8 cellular contexts compared by ENCODE assay signal in the genomic region with DNA sequence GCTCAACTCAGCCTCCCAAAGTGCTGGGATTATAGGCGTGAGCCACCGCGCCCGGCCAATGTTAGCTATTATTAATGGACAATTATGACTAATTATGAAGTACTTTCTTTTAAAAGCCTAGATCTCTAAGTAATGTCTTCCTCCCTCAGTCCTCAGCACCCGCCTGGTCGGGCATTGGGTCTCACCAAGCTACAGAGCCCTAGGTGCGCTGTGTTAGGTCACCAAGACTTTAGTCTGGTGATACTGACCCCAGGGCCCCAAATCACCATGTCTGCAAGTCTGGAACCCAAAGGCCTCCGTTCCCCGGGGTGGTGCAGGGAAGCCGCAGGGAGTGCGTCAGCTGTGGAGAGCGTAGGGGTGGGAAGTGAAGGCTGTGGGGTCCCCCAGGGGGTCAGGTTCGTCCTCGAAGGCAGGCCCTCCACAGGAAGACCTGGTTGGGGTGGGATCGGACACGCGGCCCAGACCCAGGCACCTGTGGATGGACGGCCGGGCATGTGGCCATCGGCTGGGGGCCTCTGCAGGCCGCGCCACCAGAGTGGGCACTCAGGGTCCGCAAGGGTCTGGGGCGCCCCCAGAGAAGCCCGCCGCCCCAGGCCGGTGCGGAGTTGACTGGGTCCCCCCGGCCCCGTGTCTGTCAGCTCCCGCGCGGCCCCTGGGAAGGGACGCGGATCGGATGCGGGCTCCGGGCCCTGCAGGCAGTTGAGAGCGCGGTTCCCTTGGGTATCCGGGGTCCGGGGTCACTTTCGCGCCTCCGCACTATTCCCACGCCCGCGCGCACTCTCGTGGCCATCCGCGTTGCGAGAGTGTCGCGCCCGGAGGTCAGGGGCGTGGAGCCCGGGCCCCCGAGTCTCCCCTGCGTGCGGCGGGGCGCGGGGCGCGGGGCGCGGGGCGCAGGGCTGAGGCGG. TPM values are rescaled to one million over a fixed set of nuclear protein-coding genes. Genes with fewer than 3 reads are reported as not detected.
DNase-seq lines count a peak whose midpoint lies in the region; TF ChIP-seq lines count a peak whose summit lies in the region.

No MANE protein-coding gene starts in this region.

- H3K79me2 ChIP-seq in ACC112 (ENCODE audit: control insufficient read depth, insufficient read depth, low read length, unreplicated experiment) (peaks cover 40% of the 10 kb centered on the region), Karpas-422 (ENCODE audit: low read length) (peaks cover 36% of the 10 kb centered on the region)

- 27% methylated on average over 70 of the region's 70 CpGs for WGBS in ectodermal cell, 2 experiments

- no peak for TF ChIP-seq CTCF in GM10266 (IDR thresholded peaks at IDR 0.05; ENCODE audit: control insufficient read depth, insufficient read depth, low read depth, missing control alignments)

- H2AFZ ChIP-seq in ACC112 (ENCODE audit: low read length, unreplicated experiment) (peak overlapping the region; percentile 97), Karpas-422 (ENCODE audit: low read length) (peak overlapping the region; percentile 58)

- peak overlapping the region; percentile 29; the same call in 1 of the 2 replicates for H3K27ac ChIP-seq in ACC112 (ENCODE audit: low read depth, low read length)
- no peak overlapping the region for H3K27ac ChIP-seq in Karpas-422 (ENCODE audit: low read length)
- no peak overlapping the region for H3K27ac ChIP-seq in ectodermal cell (ENCODE audit: insufficient read depth, low read depth, low read length, poor library complexity, severe bottlenecking)
- peak overlapping the region; percentile 63 for H3K27ac ChIP-seq in muscle layer of colon (ENCODE audit: low read depth, low read length)

- H3K4me3 ChIP-seq in ACC112 (ENCODE audit: low read depth, low read length) (peak overlapping the region; percentile 95), Karpas-422 (ENCODE audit: low read length) (peak overlapping the region; percentile 88), ectodermal cell (ENCODE audit: insufficient read depth, low read depth, low read length) (peak overlapping the region; percentile 83), muscle layer of colon (ENCODE audit: low read depth in 1 of 2, low read length in 2 of 2) (peak overlapping the region; percentile 76 to 93)

- no peaks in the 10 kb centered on the region for H3K9me2 ChIP-seq in Karpas-422 (replicated peaks; ENCODE audit: insufficient read depth, low read length)

- H3K27me3 ChIP-seq in ACC112 (ENCODE audit: insufficient read depth, low read length) (no peaks in the 10 kb centered on the region), Karpas-422 (ENCODE audit: low read length) (no peaks in the 10 kb centered on the region), ectodermal cell (ENCODE audit: control insufficient read depth, insufficient read depth, low read length, poor library complexity, severe bottlenecking) (peaks cover 36% of the 10 kb centered on the region), muscle layer of colon (ENCODE audit: control insufficient read depth in 1 of 2, insufficient read depth in 2 of 2, low read length in 2 of 2) (no peaks in the 10 kb centered on the region)

- H3K4me1 ChIP-seq in ACC112 (ENCODE audit: control insufficient read depth, insufficient read depth, low read length, unreplicated experiment), result peaks cover 22% of the 10 kb centered on the region
- peaks cover 49% of the 10 kb centered on the region for H3K4me1 ChIP-seq in Karpas-422 (ENCODE audit: low read length)
- H3K4me1 ChIP-seq in ectodermal cell (ENCODE audit: control insufficient read depth, insufficient read depth, low read length), result peaks cover 7% of the 10 kb centered on the region
- peaks cover 22% of the 10 kb centered on the region for H3K4me1 ChIP-seq in muscle layer of colon (ENCODE audit: insufficient read depth, low read length)

- H3K9ac ChIP-seq in Karpas-422 (ENCODE audit: low read length), result peak overlapping the region; percentile 90
- H3K9ac ChIP-seq in muscle layer of colon (ENCODE audit: low read length), result no peak overlapping the region

- H3K9me3 ChIP-seq in Karpas-422 (ENCODE audit: low read length) (no peaks in the 10 kb centered on the region), ectodermal cell (ENCODE audit: control insufficient read depth, low read length) (no peaks in the 10 kb centered on the region), muscle layer of colon (ENCODE audit: low read length) (no peaks in the 10 kb centered on the region)

- DNase-seq in Karpas-422 (no peak), dedifferentiated amniotic fluid mesenchymal stem cell (ENCODE audit: extremely low spot score) (no peak), SK-N-DZ (ENCODE audit: low spot score) (no peak), GM10266 (ENCODE audit: extremely low spot score) (no peak)
- no peak for DNase-seq in activated CD4-positive, alpha-beta T cell treated with anti-CD3 and anti-CD28 coated beads, Interleukin-2, amount 50 U/mL, for 48 hours

- H3K4me2 ChIP-seq in Karpas-422 (ENCODE audit: low read depth, low read length, poor library complexity, severe bottlenecking), result peak overlapping the region; percentile 72

- H3K36me3 ChIP-seq in ACC112 (ENCODE audit: insufficient read depth, low read length), result no peaks in the 10 kb centered on the region
- H3K36me3 ChIP-seq in Karpas-422 (ENCODE audit: insufficient read depth, low read length), result no peaks in the 10 kb centered on the region
- no peaks in the 10 kb centered on the region for H3K36me3 ChIP-seq in ectodermal cell (ENCODE audit: control insufficient read depth, insufficient read depth, low read length)
- H3K36me3 ChIP-seq in muscle layer of colon (ENCODE audit: insufficient read depth, low read length), result no peaks in the 10 kb centered on the region

- H4K20me1 ChIP-seq in Karpas-422 (ENCODE audit: insufficient read depth, low read depth, low read length), result peaks cover 23% of the 10 kb centered on the region

RNA-seq across cellular contexts. Expression of a gene that starts 0.7 kb away (rescaled TPM):
- 44.7 and 86.5 TPM in 2 replicates for total RNA-seq in Karpas-422 (2014; rRNA removed; shearing (Covaris generic); ENCODE audit: low replicate concordance)
- polyA plus RNA-seq in ectodermal cell (2013, experiment 1 of 4), result 45.2 TPM
- polyA plus RNA-seq in ectodermal cell (2013, experiment 2 of 4), result 39.6 TPM
- polyA plus RNA-seq in ectodermal cell (2013, experiment 3 of 4), result 29.5 TPM
- polyA plus RNA-seq in ectodermal cell (2013, experiment 4 of 4), result 28.3 TPM
- 43.8 and 48.7 TPM in 2 replicates for polyA plus RNA-seq in SK-N-DZ (2014; cell fraction: cytosol; rRNA removed)
- 41.2 and 49.5 TPM in 2 replicates for polyA plus RNA-seq in SK-N-DZ (2014; cell fraction: nucleus; rRNA removed)

RNA-seq across cellular contexts. Expression of a gene that starts 57.9 kb away (rescaled TPM):
- total RNA-seq in Karpas-422 (2014; rRNA removed; shearing (Covaris generic); ENCODE audit: low replicate concordance), result 17.6 and 28.0 TPM in 2 replicates
- polyA plus RNA-seq in ectodermal cell (2013, experiment 1 of 4), result 35.7 TPM
- 36.7 TPM for polyA plus RNA-seq in ectodermal cell (2013, experiment 2 of 4)
- 33.3 TPM for polyA plus RNA-seq in ectodermal cell (2013, experiment 3 of 4)
- 39.1 TPM for polyA plus RNA-seq in ectodermal cell (2013, experiment 4 of 4)
- polyA plus RNA-seq in SK-N-DZ (2014; cell fraction: cytosol; rRNA removed), result 8.0 and 9.6 TPM in 2 replicates
- 7.8 and 9.3 TPM in 2 replicates for polyA plus RNA-seq in SK-N-DZ (2014; cell fraction: nucleus; rRNA removed)

RNA-seq across cellular contexts. Expression of a gene that starts 58.9 kb away (rescaled TPM):
- total RNA-seq in Karpas-422 (2014; rRNA removed; shearing (Covaris generic); ENCODE audit: low replicate concordance), result 30.6 and 34.5 TPM in 2 replicates
- polyA plus RNA-seq in ectodermal cell (2013, experiment 1 of 4), result 50.7 TPM
- 56.0 TPM for polyA plus RNA-seq in ectodermal cell (2013, experiment 2 of 4)
- polyA plus RNA-seq in ectodermal cell (2013, experiment 3 of 4), result 38.7 TPM
- polyA plus RNA-seq in ectodermal cell (2013, experiment 4 of 4), result 37.9 TPM
- polyA plus RNA-seq in SK-N-DZ (2014; cell fraction: cytosol; rRNA removed), result 38.8 and 47.9 TPM in 2 replicates
- polyA plus RNA-seq in SK-N-DZ (2014; cell fraction: nucleus; rRNA removed), result 26.7 and 27.6 TPM in 2 replicates

RNA-seq across cellular contexts. Expression of a gene that starts 58.9 kb away (rescaled TPM):
- 0.67 and 0.76 TPM in 2 replicates for total RNA-seq in Karpas-422 (2014; rRNA removed; shearing (Covaris generic); ENCODE audit: low replicate concordance)
- polyA plus RNA-seq in ectodermal cell (2013, experiment 1 of 4), result 1.00 TPM
- 1.0 TPM for polyA plus RNA-seq in ectodermal cell (2013, experiment 2 of 4)
- polyA plus RNA-seq in ectodermal cell (2013, experiment 3 of 4), result 0.59 TPM
- polyA plus RNA-seq in ectodermal cell (2013, experiment 4 of 4), result 1.1 TPM
- polyA plus RNA-seq in SK-N-DZ (2014; cell fraction: cytosol; rRNA removed), result 1.1 and 1.8 TPM in 2 replicates
- polyA plus RNA-seq in SK-N-DZ (2014; cell fraction: nucleus; rRNA removed), result 2.9 TPM in 1 of 2 replicates, not detected in the other

Comparison
In these comparisons a context has a peak if more than half of its experiments do, and no peak if none do; other contexts are left out.
1. H3K27ac ChIP-seq: peak in ACC112 (single experiment) and muscle layer of colon (single experiment); none in Karpas-422 (single experiment) and ectodermal cell (single experiment).
2. Peak in every context shown above with its lines, with median percentiles within 50 percentile points of each other: H3K4me3 ChIP-seq.